17 cellular contexts compared by ENCODE assay signal in genomic region chr7:299169-299568, GRCh38. TPM values are rescaled to one million over a fixed set of nuclear protein-coding genes. Genes with fewer than 3 reads are reported as not detected.
DNase-seq lines count a peak whose midpoint lies in the region; ATAC-seq and TF ChIP-seq lines count a peak whose summit lies in the region.
"Had no signal": no experiment of that assay in that cellular context is flagged by ENCODE, and none has a peak within 500 bp of the region (broad histone marks: within the 10 kb centered on the region; RNA-seq: fewer than 3 reads in every experiment).

No MANE protein-coding gene starts in this region.

- TF ChIP-seq CTCF in Peyer's patch (IDR thresholded peaks at IDR 0.05) (no peak), nephron progenitor cell (IDR thresholded peaks at IDR 0.05) (no peak), type B pancreatic cell (conservative IDR thresholded peaks at IDR 0.05) (no peak)

- H3K9me3 ChIP-seq in Peyer's patch = no peaks in the 10 kb centered on the region
- H3K9me3 ChIP-seq: BLaER1, HAP-1 had no signal

- CTCF ChIA-PET in activated CD4-positive, alpha-beta memory T cell treated with anti-CD3 and anti-CD28 coated beads, Interleukin-2, amount 10 ng/mL, durations not matched to agents 7 days and 5 days (lab: Charles Lee) = no interaction called here

- no peaks in the 10 kb centered on the region for H3K36me3 Mint-ChIP-seq in activated naive CD8-positive, alpha-beta T cell treated with anti-CD3 and anti-CD28 coated beads, Interleukin-2, amount 50 U/mL, for 24 hours (ENCODE audit: low read depth)
- H3K36me3 Mint-ChIP-seq in activated naive CD8-positive, alpha-beta T cell treated with anti-CD3 and anti-CD28 coated beads for 36 hours = no peaks in the 10 kb centered on the region
- no peaks in the 10 kb centered on the region for H3K36me3 Mint-ChIP-seq in nephron progenitor cell (ENCODE audit: low read depth)
- no peaks in the 10 kb centered on the region for H3K36me3 Mint-ChIP-seq in type B pancreatic cell
- no peaks in the 10 kb centered on the region for H3K36me3 Mint-ChIP-seq in activated CD4-positive, alpha-beta memory T cell treated with anti-CD3 and anti-CD28 coated beads, Interleukin-2, amount 10 ng/mL, durations not matched to agents 7 days and 5 days (ENCODE audit: low read depth)
- H3K36me3 Mint-ChIP-seq: CD4-positive, CD25-positive, alpha-beta regulatory T cell had no signal

- DNase-seq in activated naive CD8-positive, alpha-beta T cell treated with anti-CD3 and anti-CD28 coated beads, Interleukin-2, amount 50 U/mL, for 24 hours = no peak
- DNase-seq in activated naive CD8-positive, alpha-beta T cell treated with anti-CD3 and anti-CD28 coated beads for 36 hours = no peak
- DNase-seq in Peyer's patch (peak in 2 of 3 donors; percentile 28 to 37), nephron progenitor cell (no peak), type B pancreatic cell (ENCODE audit: extremely low spot score, unreplicated experiment) (peak; percentile 66), inferior parietal cortex (ENCODE audit: extremely low spot score) (no peak)
- DNase-seq in activated CD4-positive, alpha-beta memory T cell treated with anti-CD3 and anti-CD28 coated beads, Interleukin-2, amount 10 ng/mL, durations not matched to agents 7 days and 5 days = no peak
- DNase-seq: 8988T; AML-193; CD4-positive, CD25-positive, alpha-beta regulatory T cell; DMS 273 treated with DMSO at 0.1 percent for 48 hours had no signal

- ATAC-seq in activated naive CD8-positive, alpha-beta T cell treated with anti-CD3 and anti-CD28 coated beads, Interleukin-2, amount 50 U/mL, for 24 hours = peak; percentile 12
- no peak for ATAC-seq in HG02970 (IDR thresholded peaks at IDR 0.05; ENCODE audit: low FRiP score, unreplicated experiment)
- ATAC-seq: GM23338 had no signal

- no peaks in the 10 kb centered on the region for H3K36me3 ChIP-seq in Peyer's patch
- H3K36me3 ChIP-seq: BLaER1, HAP-1 had no signal

- no peaks in the 10 kb centered on the region for H3K9me3 Mint-ChIP-seq in activated naive CD8-positive, alpha-beta T cell treated with anti-CD3 and anti-CD28 coated beads, Interleukin-2, amount 50 U/mL, for 24 hours
- H3K9me3 Mint-ChIP-seq in activated naive CD8-positive, alpha-beta T cell treated with anti-CD3 and anti-CD28 coated beads for 36 hours = no peaks in the 10 kb centered on the region
- H3K9me3 Mint-ChIP-seq in nephron progenitor cell (no peaks in the 10 kb centered on the region), type B pancreatic cell (no peaks in the 10 kb centered on the region)
- H3K9me3 Mint-ChIP-seq in activated CD4-positive, alpha-beta memory T cell treated with anti-CD3 and anti-CD28 coated beads, Interleukin-2, amount 10 ng/mL, durations not matched to agents 7 days and 5 days = no peaks in the 10 kb centered on the region
- H3K9me3 Mint-ChIP-seq: CD4-positive, CD25-positive, alpha-beta regulatory T cell had no signal

- H3K4me1 ChIP-seq in Peyer's patch = peaks cover 0 to 11% (median under 1%) of the 10 kb centered on the region in 4 donors
- H3K4me1 ChIP-seq: HAP-1 had no signal

- no peak overlapping the region for H3K27ac Mint-ChIP-seq in activated naive CD8-positive, alpha-beta T cell treated with anti-CD3 and anti-CD28 coated beads, Interleukin-2, amount 50 U/mL, for 24 hours
- no peak overlapping the region for H3K27ac Mint-ChIP-seq in activated naive CD8-positive, alpha-beta T cell treated with anti-CD3 and anti-CD28 coated beads for 36 hours
- H3K27ac Mint-ChIP-seq in nephron progenitor cell = peak overlapping the region; percentile 45
- no peak overlapping the region for H3K27ac Mint-ChIP-seq in type B pancreatic cell
- no peak overlapping the region for H3K27ac Mint-ChIP-seq in activated CD4-positive, alpha-beta memory T cell treated with anti-CD3 and anti-CD28 coated beads, Interleukin-2, amount 10 ng/mL, durations not matched to agents 7 days and 5 days
- H3K27ac Mint-ChIP-seq: GM23338 had no signal

- H3K27ac ChIP-seq in Peyer's patch = no peak overlapping the region
- H3K27ac ChIP-seq: BLaER1, HL-60 had no signal

- H3K27me3 ChIP-seq in Peyer's patch = no peaks in the 10 kb centered on the region
- H3K27me3 ChIP-seq: BLaER1 had no signal

- H3K27me3 Mint-ChIP-seq in activated naive CD8-positive, alpha-beta T cell treated with anti-CD3 and anti-CD28 coated beads, Interleukin-2, amount 50 U/mL, for 24 hours = no peaks in the 10 kb centered on the region
- no peaks in the 10 kb centered on the region for H3K27me3 Mint-ChIP-seq in activated naive CD8-positive, alpha-beta T cell treated with anti-CD3 and anti-CD28 coated beads for 36 hours
- peaks cover 25% of the 10 kb centered on the region for H3K27me3 Mint-ChIP-seq in nephron progenitor cell (ENCODE audit: low read depth, poor library complexity)
- H3K27me3 Mint-ChIP-seq in type B pancreatic cell = peaks cover 12% of the 10 kb centered on the region
- H3K27me3 Mint-ChIP-seq in activated CD4-positive, alpha-beta memory T cell treated with anti-CD3 and anti-CD28 coated beads, Interleukin-2, amount 10 ng/mL, durations not matched to agents 7 days and 5 days = no peaks in the 10 kb centered on the region
- H3K27me3 Mint-ChIP-seq: CD4-positive, CD25-positive, alpha-beta regulatory T cell had no signal

- H3K4me3 ChIP-seq in Peyer's patch = no peak overlapping the region
- H3K4me3 ChIP-seq: BLaER1, GM23338, HAP-1 had no signal

- TF ChIP-seq POLR2A in Peyer's patch (IDR thresholded peaks at IDR 0.05) = no peak

- H3K4me3 Mint-ChIP-seq in activated naive CD8-positive, alpha-beta T cell treated with anti-CD3 and anti-CD28 coated beads, Interleukin-2, amount 50 U/mL, for 24 hours = no peak overlapping the region
- H3K4me3 Mint-ChIP-seq in activated naive CD8-positive, alpha-beta T cell treated with anti-CD3 and anti-CD28 coated beads for 36 hours = no peak overlapping the region
- H3K4me3 Mint-ChIP-seq in nephron progenitor cell = no peak overlapping the region
- no peak overlapping the region for H3K4me3 Mint-ChIP-seq in type B pancreatic cell
- no peak overlapping the region for H3K4me3 Mint-ChIP-seq in activated CD4-positive, alpha-beta memory T cell treated with anti-CD3 and anti-CD28 coated beads, Interleukin-2, amount 10 ng/mL, durations not matched to agents 7 days and 5 days
- H3K4me3 Mint-ChIP-seq: CD4-positive, CD25-positive, alpha-beta regulatory T cell; GM23338 had no signal

- POLR2A ChIA-PET in activated CD4-positive, alpha-beta memory T cell treated with anti-CD3 and anti-CD28 coated beads, Interleukin-2, amount 10 ng/mL, durations not matched to agents 7 days and 5 days (lab: Charles Lee) = no interaction called here

- H3K4me1 Mint-ChIP-seq in activated naive CD8-positive, alpha-beta T cell treated with anti-CD3 and anti-CD28 coated beads, Interleukin-2, amount 50 U/mL, for 24 hours = no peaks in the 10 kb centered on the region
- no peaks in the 10 kb centered on the region for H3K4me1 Mint-ChIP-seq in activated naive CD8-positive, alpha-beta T cell treated with anti-CD3 and anti-CD28 coated beads for 36 hours
- H3K4me1 Mint-ChIP-seq in nephron progenitor cell = peaks cover 44% of the 10 kb centered on the region
- peaks cover 4% of the 10 kb centered on the region for H3K4me1 Mint-ChIP-seq in type B pancreatic cell (ENCODE audit: unreplicated experiment)
- no peaks in the 10 kb centered on the region for H3K4me1 Mint-ChIP-seq in activated CD4-positive, alpha-beta memory T cell treated with anti-CD3 and anti-CD28 coated beads, Interleukin-2, amount 10 ng/mL, durations not matched to agents 7 days and 5 days
- H3K4me1 Mint-ChIP-seq: CD4-positive, CD25-positive, alpha-beta regulatory T cell; GM23338 had no signal

RNA-seq across cellular contexts. Expression of gene FOXL3, which starts 9.2 kb away (rescaled TPM):
- not detected for total RNA-seq in activated naive CD8-positive, alpha-beta T cell treated with anti-CD3 and anti-CD28 coated beads for 36 hours
- total RNA-seq in Peyer's patch = not detected
- not detected in 2 replicates for total RNA-seq in type B pancreatic cell (ENCODE audit: low replicate concordance)
- not detected for total RNA-seq in activated CD4-positive, alpha-beta memory T cell treated with anti-CD3 and anti-CD28 coated beads, Interleukin-2, amount 10 ng/mL, durations not matched to agents 7 days and 5 days
- total RNA-seq: CD4-positive, CD25-positive, alpha-beta regulatory T cell; Daoy; GM23338 had no signal

Comparison
In these comparisons a context has a peak if more than half of its experiments do, and no peak if none do; other contexts are left out.
1. DNase-seq: peak in Peyer's patch (2 of 3) and type B pancreatic cell (single experiment); none in activated naive CD8-positive, alpha-beta T cell treated with anti-CD3 and anti-CD28 coated beads, Interleukin-2, amount 50 U/mL, for 24 hours (single experiment), activated naive CD8-positive, alpha-beta T cell treated with anti-CD3 and anti-CD28 coated beads for 36 hours (single experiment), nephron progenitor cell (single experiment), inferior parietal cortex (single experiment) and activated CD4-positive, alpha-beta memory T cell treated with anti-CD3 and anti-CD28 coated beads, Interleukin-2, amount 10 ng/mL, durations not matched to agents 7 days and 5 days (single experiment).